ENCODE assay signal across 9 cellular contexts in genomic region chr3:171328419-171329082, GRCh38.
DNase-seq lines count a peak whose midpoint lies in the region; ATAC-seq, FAIRE-seq and TF ChIP-seq lines count a peak whose summit lies in the region.
"Had no signal": no experiment of that assay in that cellular context is flagged by ENCODE, and none has a peak within 500 bp of the region (broad histone marks: within the 10 kb centered on the region; RNA-seq: fewer than 3 reads in every experiment).

No MANE protein-coding gene starts in this region.

- H3K4me2 ChIP-seq in IMR-90 (ENCODE audit: low read depth, low read length): no peak overlapping the region

- no peak overlapping the region for H2AFZ ChIP-seq in IMR-90 (replicated peaks; ENCODE audit: low read length, poor library complexity)

- no peak overlapping the region for H3K4me3 Mint-ChIP-seq in CD8-positive, alpha-beta T cell

- TF ChIP-seq RAD21 in IMR-90 (IDR thresholded peaks at IDR 0.05; ENCODE audit: low read length): no peak

- no TSS peak for BruUV-seq in IMR-90 (replicated peaks; lab: Mats Ljungman, UMichigan)

- H3K4me3 ChIP-seq in CD8-positive, alpha-beta T cell (ENCODE audit: low read depth, low read length): no peak overlapping the region
- H3K4me3 ChIP-seq in IMR-90 (ENCODE audit: insufficient read depth, low read depth, low read length) (no peak overlapping the region), dorsolateral prefrontal cortex (peak overlapping the region in 1 of 59 donors; percentile 2)
- H3K4me3 ChIP-seq: cardiac muscle cell had no signal

- H3K27ac ChIP-seq in CD8-positive, alpha-beta T cell (ENCODE audit: low read depth, low read length): no peak overlapping the region
- H3K27ac ChIP-seq in IMR-90 (ENCODE audit: insufficient read depth, low read length) (no peak overlapping the region), dorsolateral prefrontal cortex (peak overlapping the region in 11 of 59 donors; percentile 13 to 62 (median 40))

- H2BK120ac ChIP-seq in IMR-90 (ENCODE audit: low read depth, low read length): no peak overlapping the region

- peak overlapping the region; percentile 1 for H3K27ac Mint-ChIP-seq in CD8-positive, alpha-beta T cell

- ATAC-seq in CD8-positive, alpha-beta T cell: peak; percentile 97
- ATAC-seq in IMR-90 (ENCODE audit: low read depth): no peak
- peak; percentile 43 for ATAC-seq in esophagus mucosa
- no peak for ATAC-seq in HG03565 (IDR thresholded peaks at IDR 0.05; ENCODE audit: unreplicated experiment)

- no peak overlapping the region for H3K18ac ChIP-seq in IMR-90 (ENCODE audit: low read depth, low read length)

- no peak overlapping the region for H3K23ac ChIP-seq in IMR-90 (ENCODE audit: low read depth, low read length)

- H2BK5ac ChIP-seq in IMR-90 (ENCODE audit: low read depth, low read length, poor library complexity, severe bottlenecking): no peak overlapping the region

- in situ Hi-C loops in IMR-90 (cut with MboI; ENCODE audit: low sequenced_read_pairs): no loop called here

- no peak overlapping the region for H3K9ac ChIP-seq in IMR-90 (ENCODE audit: low read depth, low read length)

- TF ChIP-seq CTCF in CD8-positive, alpha-beta T cell (IDR thresholded peaks at IDR 0.05): peak; percentile 38
- TF ChIP-seq CTCF in IMR-90 (conservative IDR thresholded peaks at IDR 0.05; ENCODE audit: low read depth, low read length) (no peak), dorsolateral prefrontal cortex (IDR thresholded peaks at IDR 0.05 in 54 of 56, conservative IDR thresholded peaks at IDR 0.05 in 2 of 56; ENCODE audit: low read depth in 1 of 56, partially characterized antibody in 56 of 56) (peak in 7 of 56 donors; percentile 12 to 35 (median 21))

- H3K9me1 ChIP-seq in IMR-90 (ENCODE audit: insufficient read depth, low read length): no peaks in the 10 kb centered on the region

- POLR2A ChIA-PET in CD8-positive, alpha-beta T cell (lab: Charles Lee): interaction anchor here (0.6 to 1.5 kb wide), 3 partner anchors 15 to 73 kb away, joined by 3 to 5 read pairs (median 3); no protein-coding TSS in a partner anchor
- POLR2A ChIA-PET in IMR-90 (lab: Charles Lee; ENCODE audit: unreplicated experiment): no interaction called here

- no peak overlapping the region for H3K14ac ChIP-seq in IMR-90 (replicated peaks; ENCODE audit: low read depth, low read length)

- no peak overlapping the region for H2AK5ac ChIP-seq in IMR-90 (ENCODE audit: low read depth, low read length)

- H3K4me1 ChIP-seq in CD8-positive, alpha-beta T cell (ENCODE audit: insufficient read depth, low read length): peaks cover 31% of the 10 kb centered on the region
- H3K4me1 ChIP-seq in IMR-90 (ENCODE audit: control insufficient read depth, insufficient read depth, low read length): no peaks in the 10 kb centered on the region

- no peak overlapping the region; the same call in 2 of the 3 replicates for H2BK15ac ChIP-seq in IMR-90 (ENCODE audit: low read depth, low read length)

- H3K9me3 ChIP-seq in CD8-positive, alpha-beta T cell (ENCODE audit: low read length): no peaks in the 10 kb centered on the region
- H3K9me3 ChIP-seq in IMR-90 (ENCODE audit: control insufficient read depth, insufficient read depth, low read length): no peaks in the 10 kb centered on the region

- no peaks in the 10 kb centered on the region for H3K27me3 Mint-ChIP-seq in CD8-positive, alpha-beta T cell (ENCODE audit: low read depth)

- H3K4ac ChIP-seq in IMR-90 (ENCODE audit: low read depth, low read length): no peak overlapping the region

- dilution Hi-C loops in IMR-90 (cut with HindIII; ENCODE audit: low sequenced_read_pairs, unreplicated experiment): no loop called here

- CTCF ChIA-PET in CD8-positive, alpha-beta T cell (lab: Charles Lee): interaction anchor here (0.6 to 2.8 kb wide), 14 partner anchors 9 to 238 kb away, joined by 3 to 15 read pairs (median 4); no protein-coding TSS in a partner anchor
- CTCF ChIA-PET in IMR-90 (lab: Yijun Ruan, JAX): interaction anchor here (0.8 kb wide), 1 partner anchor 12 kb away, joined by 10 read pairs; no protein-coding TSS in a partner anchor

- WGBS in IMR-90 (ENCODE audit: extremely low coverage in 2 of 2, insufficient read length in 1 of 2), 2 experiments: no CpG with 5 or more reads among the region's 3 CpGs

- TF ChIP-seq POLR2A in IMR-90 (IDR thresholded peaks at IDR 0.05; ENCODE audit: low read depth, low read length): no peak

- intact Hi-C loops in CD8-positive, alpha-beta T cell (cut with DNase I, micrococcal nuclease): loop anchor here (1.0 to 5.0 kb wide), 4 partner anchors 132 to 239 kb away; partner anchors contain the start of gene TNIK (in 1 of the 2)
- intact Hi-C loops in IMR-90 (cut with micrococcal nuclease) (no loop called here), dorsolateral prefrontal cortex (cut with DNase I) (no loop called here)

- no peaks in the 10 kb centered on the region for H3K27me3 ChIP-seq in CD8-positive, alpha-beta T cell (ENCODE audit: insufficient read depth, low read length)
- peaks cover 2% of the 10 kb centered on the region; the same call in 1 of the 2 replicates for H3K27me3 ChIP-seq in IMR-90 (ENCODE audit: control insufficient read depth, insufficient read depth, low read length)
- H3K27me3 ChIP-seq in dorsolateral prefrontal cortex: no peaks in the 10 kb centered on the region
- H3K27me3 ChIP-seq: cardiac muscle cell had no signal

- no peak overlapping the region for H4K5ac ChIP-seq in IMR-90 (ENCODE audit: low read depth, low read length)

- H3K56ac ChIP-seq in IMR-90 (ENCODE audit: extremely low read depth, insufficient read depth, low read length): no peak overlapping the region

- H3K9me3 Mint-ChIP-seq in CD8-positive, alpha-beta T cell: peaks cover 2% of the 10 kb centered on the region

- no peaks in the 10 kb centered on the region for H3K36me3 ChIP-seq in CD8-positive, alpha-beta T cell (ENCODE audit: insufficient read depth, low read length)
- no peaks in the 10 kb centered on the region for H3K36me3 ChIP-seq in IMR-90 (ENCODE audit: control insufficient read depth, insufficient read depth, low read length)
- H3K36me3 ChIP-seq: cardiac muscle cell had no signal

- no peak overlapping the region for H4K8ac ChIP-seq in IMR-90 (ENCODE audit: low read depth in 2 of 2, low read length in 2 of 2)

- H3K4me1 Mint-ChIP-seq in CD8-positive, alpha-beta T cell (ENCODE audit: low read depth): peaks cover 65% of the 10 kb centered on the region

- H2BK20ac ChIP-seq in IMR-90 (ENCODE audit: low read depth, low read length): no peak overlapping the region

- no peak overlapping the region for H2AK9ac ChIP-seq in IMR-90 (replicated peaks; ENCODE audit: low read depth, low read length, poor library complexity)

- H4K20me1 ChIP-seq in IMR-90 (ENCODE audit: insufficient read depth, low read length): no peaks in the 10 kb centered on the region; the same call in 1 of the 2 replicates

- DNase-seq in CD8-positive, alpha-beta T cell: peak; percentile 22 to 76 (median 48)
- no peak for DNase-seq in IMR-90
- peak; percentile 32 for DNase-seq in activated CD4-positive, CD25-positive, alpha-beta regulatory T cell treated with anti-CD3 and anti-CD28 coated beads, Interleukin-2, amount 50 U/mL, for 72 hours
- peak; percentile 10 for DNase-seq in stimulated activated CD8-positive, alpha-beta memory T cell treated with anti-CD3 and anti-CD28 coated beads, Interleukin-12 subunit alpha, Interleukin-12 subunit beta, amount 100 ng/mL, for 1 hour (ENCODE audit: low read depth)
- no peak for DNase-seq in urothelium cell line (ENCODE audit: low spot score)
- DNase-seq in dorsolateral prefrontal cortex: no peak

- peaks cover 6% of the 10 kb centered on the region for H3K36me3 Mint-ChIP-seq in CD8-positive, alpha-beta T cell

- H3K79me1 ChIP-seq in IMR-90 (ENCODE audit: low read depth in 1 of 2, low read length in 2 of 2): no peaks in the 10 kb centered on the region

- H4K91ac ChIP-seq in IMR-90 (ENCODE audit: insufficient read depth, low read depth, low read length): no peak overlapping the region

- FAIRE-seq in urothelium cell line (lab: Jason Lieb, UNC): no peak

TF ChIP-seq in IMR-90, 13 proteins besides CTCF, POLR2A, EP300 and RAD21:
- no peak for TF ChIP-seq MXI1 (IDR thresholded peaks at IDR 0.05; ENCODE audit: borderline replicate concordance, low read depth, low read length)
- TF ChIP-seq CEBPB (IDR thresholded peaks at IDR 0.05; ENCODE audit: low read depth, low read length): peak; percentile 94
- no peak for TF ChIP-seq NFE2L2 (IDR thresholded peaks at IDR 0.05; ENCODE audit: low read depth, low read length)

Comparison
In these comparisons a context has a peak if more than half of its experiments do, and no peak if none do; other contexts are left out.
1. ATAC-seq: peak in CD8-positive, alpha-beta T cell (single experiment) and esophagus mucosa (single experiment); none in IMR-90 (single experiment) and HG03565 (single experiment).
2. DNase-seq: peak in CD8-positive, alpha-beta T cell (7 of 7), activated CD4-positive, CD25-positive, alpha-beta regulatory T cell treated with anti-CD3 and anti-CD28 coated beads, Interleukin-2, amount 50 U/mL, for 72 hours (single experiment) and stimulated activated CD8-positive, alpha-beta memory T cell treated with anti-CD3 and anti-CD28 coated beads, Interleukin-12 subunit alpha, Interleukin-12 subunit beta, amount 100 ng/mL, for 1 hour (single experiment); none in IMR-90 (single experiment), urothelium cell line (single experiment) and dorsolateral prefrontal cortex (0 of 10).
3. intact Hi-C loops: an anchor here in CD8-positive, alpha-beta T cell (1.0 to 5.0 kb wide); none called in IMR-90 and dorsolateral prefrontal cortex.